In the genomic region with DNA sequence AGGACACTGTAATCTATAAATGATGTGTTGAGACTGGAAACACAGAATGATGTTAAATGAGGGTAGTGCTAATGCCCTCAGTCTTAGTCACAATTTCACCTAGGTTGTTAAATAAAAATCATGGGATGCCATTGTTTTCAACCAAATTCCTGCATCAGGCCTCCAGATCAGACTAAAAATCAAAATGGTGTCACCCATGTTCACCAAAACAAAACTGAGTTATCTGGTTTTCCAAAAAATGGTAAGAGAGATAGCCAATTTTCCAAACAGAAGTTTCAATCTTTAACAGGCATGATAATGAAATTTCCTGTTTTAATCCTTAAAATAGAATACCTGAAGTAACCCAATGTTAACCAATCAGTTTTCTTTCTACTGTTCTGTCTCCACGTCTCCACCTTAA, we compare ENCODE assay signal across 1 cellular context.
TF ChIP-seq lines count a peak whose summit lies in the region.

No MANE protein-coding gene starts in this region.

TF ChIP-seq in K562, 482 proteins besides CTCF, POLR2A, EP300 and RAD21 (continued from another document and continues in another):
- TF ChIP-seq CCNT2 (IDR thresholded peaks at IDR 0.05; ENCODE audit: borderline replicate concordance, extremely low read depth, insufficient read length, low read depth, low read length) (no peak), ZNF764 (CRISPR knock-in tag; IDR thresholded peaks at IDR 0.05; ENCODE audit: low read depth) (no peak), MXI1 (IDR thresholded peaks at IDR 0.05; ENCODE audit: low read depth, low read length) (no peak), MCM3 (IDR thresholded peaks at IDR 0.05) (no peak), CBX2 (IDR thresholded peaks at IDR 0.05; ENCODE audit: insufficient read depth, low read length, poor library complexity, severe bottlenecking) (no peak), DDX20 (tag; IDR thresholded peaks at IDR 0.05; ENCODE audit: low read depth) (peak; percentile 77; the same call in 1 of the 2 replicates), ELF1 (tag; IDR thresholded peaks at IDR 0.05) (no peak), ZNF445 (CRISPR knock-in tag; IDR thresholded peaks at IDR 0.05; ENCODE audit: low read depth) (no peak), POU5F1 (IDR thresholded peaks at IDR 0.05; ENCODE audit: borderline replicate concordance, low read depth, low read length, partially characterized antibody) (no peak), ZBTB17 (CRISPR knock-in tag; IDR thresholded peaks at IDR 0.05) (no peak), KAT7 (CRISPR knock-in tag; IDR thresholded peaks at IDR 0.05; ENCODE audit: borderline replicate concordance) (no peak), BACH1 (tag; IDR thresholded peaks at IDR 0.05) (peak; percentile 46; the same call in 1 of the 2 replicates), SREBF1 (IDR thresholded peaks at IDR 0.05; ENCODE audit: borderline replicate concordance, low read depth, low read length) (no peak), SMAD4 (CRISPR knock-in tag; conservative IDR thresholded peaks at IDR 0.05) (peak; percentile 68), ELF2 (CRISPR knock-in tag; IDR thresholded peaks at IDR 0.05) (no peak), ZNF766 (CRISPR knock-in tag; conservative IDR thresholded peaks at IDR 0.05) (no peak), RHOXF2B (CRISPR knock-in tag; conservative IDR thresholded peaks at IDR 0.05) (no peak), POLR3G (IDR thresholded peaks at IDR 0.05; ENCODE audit: extremely low read depth, insufficient read length, insufficient replicate concordance) (no peak), ZNF507 (tag; conservative IDR thresholded peaks at IDR 0.05) (no peak), ARID2 (IDR thresholded peaks at IDR 0.05) (no peak), ATF1 (CRISPR knock-in tag; IDR thresholded peaks at IDR 0.05) (no peak), ATF1 (tag; IDR thresholded peaks at IDR 0.05) (no peak), ZNF23 (CRISPR knock-in tag; IDR thresholded peaks at IDR 0.05) (no peak), TARDBP (IDR thresholded peaks at IDR 0.05) (no peak), ZNF699 (CRISPR knock-in tag; IDR thresholded peaks at IDR 0.05; ENCODE audit: insufficient replicate concordance) (no peak), TAF1 (IDR thresholded peaks at IDR 0.05; ENCODE audit: control insufficient read depth, extremely low read depth, insufficient read depth, low read length, severe bottlenecking) (no peak), ZNF311 (CRISPR knock-in tag; IDR thresholded peaks at IDR 0.05) (0 out of 2 replicates have a peak, but pooled peaks have one; percentile 74), SRSF3 (IDR thresholded peaks at IDR 0.05; ENCODE audit: insufficient read depth, low read length) (no peak), KDM5B (IDR thresholded peaks at IDR 0.05; ENCODE audit: insufficient replicate concordance, low read depth, low read length) (no peak), TBP (optimal IDR thresholded peaks at IDR 0.05; ENCODE audit: low read depth, low read length) (no peak), SMARCE1 (IDR thresholded peaks at IDR 0.05) (no peak), NR2C2 (CRISPR knock-in tag; IDR thresholded peaks at IDR 0.05) (no peak), NR2C2 (tag; IDR thresholded peaks at IDR 0.05) (peak; percentile 11; the same call in 1 of the 2 replicates), NR2C1 (IDR thresholded peaks at IDR 0.05) (no peak), NR2C1 (tag; IDR thresholded peaks at IDR 0.05) (0 out of 2 replicates have a peak, but pooled peaks have one; percentile 52), NFIC (IDR thresholded peaks at IDR 0.05) (no peak), PYGO2 (tag; IDR thresholded peaks at IDR 0.05) (peak; percentile 41; the same call in 1 of the 2 replicates), HCFC1 (IDR thresholded peaks at IDR 0.05; ENCODE audit: low read depth, low read length) (no peak), ZNF696 (CRISPR knock-in tag; conservative IDR thresholded peaks at IDR 0.05) (no peak), JUN (IDR thresholded peaks at IDR 0.05; ENCODE audit: borderline replicate concordance, low read depth, low read length) (no peak), JUN (CRISPR knock-in tag; IDR thresholded peaks at IDR 0.05; ENCODE audit: borderline replicate concordance) (no peak), BRF1 (IDR thresholded peaks at IDR 0.05; ENCODE audit: borderline replicate concordance, extremely low read depth, insufficient read length) (no peak), THRAP3 (IDR thresholded peaks at IDR 0.05; ENCODE audit: borderline replicate concordance) (no peak), NRF1 (conservative IDR thresholded peaks at IDR 0.05 in 1 of 2, IDR thresholded peaks at IDR 0.05 in 1 of 2) (no peak), IRF2 (CRISPR knock-in tag; IDR thresholded peaks at IDR 0.05) (no peak), ZNF584 (CRISPR knock-in tag; IDR thresholded peaks at IDR 0.05; ENCODE audit: low read depth) (no peak), HNRNPLL (IDR thresholded peaks at IDR 0.05; ENCODE audit: low read depth, low read length, poor library complexity, severe bottlenecking) (no peak), HSF4 (CRISPR knock-in tag; IDR thresholded peaks at IDR 0.05; ENCODE audit: borderline replicate concordance) (no peak; the same call in 1 of the 2 replicates), ADNP (tag; IDR thresholded peaks at IDR 0.05) (no peak), ARHGAP35 (IDR thresholded peaks at IDR 0.05; ENCODE audit: partially characterized antibody) (no peak), CXXC5 (CRISPR knock-in tag; IDR thresholded peaks at IDR 0.05) (peak; percentile 33; the same call in 1 of the 2 replicates), MTA3 (IDR thresholded peaks at IDR 0.05; ENCODE audit: borderline replicate concordance) (no peak)
- TF ChIP-seq, protein P1, sequence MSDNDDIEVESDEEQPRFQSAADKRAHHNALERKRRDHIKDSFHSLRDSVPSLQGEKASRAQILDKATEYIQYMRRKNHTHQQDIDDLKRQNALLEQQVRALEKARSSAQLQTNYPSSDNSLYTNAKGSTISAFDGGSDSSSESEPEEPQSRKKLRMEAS (CRISPR knock-in tag; IDR thresholded peaks at IDR 0.05): no peak
- TF ChIP-seq, protein P2, sequence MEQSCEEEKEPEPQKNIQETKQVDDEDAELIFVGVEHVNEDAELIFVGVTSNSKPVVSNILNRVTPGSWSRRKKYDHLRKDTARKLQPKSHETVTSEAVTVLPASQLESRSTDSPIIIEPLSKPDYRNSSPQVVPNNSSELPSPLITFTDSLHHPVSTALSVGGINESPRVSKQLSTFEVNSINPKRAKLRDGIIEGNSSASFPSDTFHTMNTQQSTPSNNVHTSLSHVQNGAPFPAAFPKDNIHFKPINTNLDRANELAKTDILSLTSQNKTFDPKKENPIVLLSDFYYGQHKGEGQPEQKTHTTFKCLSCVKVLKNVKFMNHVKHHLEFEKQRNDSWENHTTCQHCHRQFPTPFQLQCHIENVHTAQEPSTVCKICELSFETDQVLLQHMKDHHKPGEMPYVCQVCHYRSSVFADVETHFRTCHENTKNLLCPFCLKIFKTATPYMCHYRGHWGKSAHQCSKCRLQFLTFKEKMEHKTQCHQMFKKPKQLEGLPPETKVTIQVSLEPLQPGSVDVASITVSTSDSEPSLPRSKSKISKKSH (CRISPR knock-in tag; IDR thresholded peaks at IDR 0.05): no peak
- TF ChIP-seq, protein P3, sequence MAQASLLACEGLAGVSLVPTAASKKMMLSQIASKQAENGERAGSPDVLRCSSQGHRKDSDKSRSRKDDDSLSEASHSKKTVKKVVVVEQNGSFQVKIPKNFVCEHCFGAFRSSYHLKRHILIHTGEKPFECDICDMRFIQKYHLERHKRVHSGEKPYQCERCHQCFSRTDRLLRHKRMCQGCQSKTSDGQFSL (CRISPR knock-in tag; IDR thresholded peaks at IDR 0.05): no peak
- TF ChIP-seq, protein P3 (tag; IDR thresholded peaks at IDR 0.05): peak in 1 of 2 experiments; percentile 60; a peak in 1 of 4 replicates
- TF ChIP-seq, protein P4, sequence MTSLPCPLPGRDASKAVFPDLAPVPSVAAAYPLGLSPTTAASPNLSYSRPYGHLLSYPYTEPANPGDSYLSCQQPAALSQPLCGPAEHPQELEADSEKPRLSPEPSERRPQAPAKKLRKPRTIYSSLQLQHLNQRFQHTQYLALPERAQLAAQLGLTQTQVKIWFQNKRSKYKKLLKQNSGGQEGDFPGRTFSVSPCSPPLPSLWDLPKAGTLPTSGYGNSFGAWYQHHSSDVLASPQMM (CRISPR knock-in tag; IDR thresholded peaks at IDR 0.05): no peak
- TF ChIP-seq, protein P5, sequence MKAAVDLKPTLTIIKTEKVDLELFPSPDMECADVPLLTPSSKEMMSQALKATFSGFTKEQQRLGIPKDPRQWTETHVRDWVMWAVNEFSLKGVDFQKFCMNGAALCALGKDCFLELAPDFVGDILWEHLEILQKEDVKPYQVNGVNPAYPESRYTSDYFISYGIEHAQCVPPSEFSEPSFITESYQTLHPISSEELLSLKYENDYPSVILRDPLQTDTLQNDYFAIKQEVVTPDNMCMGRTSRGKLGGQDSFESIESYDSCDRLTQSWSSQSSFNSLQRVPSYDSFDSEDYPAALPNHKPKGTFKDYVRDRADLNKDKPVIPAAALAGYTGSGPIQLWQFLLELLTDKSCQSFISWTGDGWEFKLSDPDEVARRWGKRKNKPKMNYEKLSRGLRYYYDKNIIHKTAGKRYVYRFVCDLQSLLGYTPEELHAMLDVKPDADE (conservative IDR thresholded peaks at IDR 0.05; ENCODE audit: control insufficient read depth, low read depth, low read length): no peak
- TF ChIP-seq, protein P6, sequence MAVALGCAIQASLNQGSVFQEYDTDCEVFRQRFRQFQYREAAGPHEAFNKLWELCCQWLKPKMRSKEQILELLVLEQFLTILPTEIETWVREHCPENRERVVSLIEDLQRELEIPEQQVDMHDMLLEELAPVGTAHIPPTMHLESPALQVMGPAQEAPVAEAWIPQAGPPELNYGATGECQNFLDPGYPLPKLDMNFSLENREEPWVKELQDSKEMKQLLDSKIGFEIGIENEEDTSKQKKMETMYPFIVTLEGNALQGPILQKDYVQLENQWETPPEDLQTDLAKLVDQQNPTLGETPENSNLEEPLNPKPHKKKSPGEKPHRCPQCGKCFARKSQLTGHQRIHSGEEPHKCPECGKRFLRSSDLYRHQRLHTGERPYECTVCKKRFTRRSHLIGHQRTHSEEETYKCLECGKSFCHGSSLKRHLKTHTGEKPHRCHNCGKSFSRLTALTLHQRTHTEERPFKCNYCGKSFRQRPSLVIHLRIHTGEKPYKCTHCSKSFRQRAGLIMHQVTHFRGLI (CRISPR knock-in tag; IDR thresholded peaks at IDR 0.05): 0 out of 2 replicates have a peak, but pooled peaks have one; percentile 43
- TF ChIP-seq, protein P7, sequence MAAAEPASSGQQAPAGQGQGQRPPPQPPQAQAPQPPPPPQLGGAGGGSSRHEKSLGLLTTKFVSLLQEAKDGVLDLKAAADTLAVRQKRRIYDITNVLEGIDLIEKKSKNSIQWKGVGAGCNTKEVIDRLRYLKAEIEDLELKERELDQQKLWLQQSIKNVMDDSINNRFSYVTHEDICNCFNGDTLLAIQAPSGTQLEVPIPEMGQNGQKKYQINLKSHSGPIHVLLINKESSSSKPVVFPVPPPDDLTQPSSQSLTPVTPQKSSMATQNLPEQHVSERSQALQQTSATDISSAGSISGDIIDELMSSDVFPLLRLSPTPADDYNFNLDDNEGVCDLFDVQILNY (CRISPR knock-in tag; IDR thresholded peaks at IDR 0.05): no peak
- TF ChIP-seq, protein P8, sequence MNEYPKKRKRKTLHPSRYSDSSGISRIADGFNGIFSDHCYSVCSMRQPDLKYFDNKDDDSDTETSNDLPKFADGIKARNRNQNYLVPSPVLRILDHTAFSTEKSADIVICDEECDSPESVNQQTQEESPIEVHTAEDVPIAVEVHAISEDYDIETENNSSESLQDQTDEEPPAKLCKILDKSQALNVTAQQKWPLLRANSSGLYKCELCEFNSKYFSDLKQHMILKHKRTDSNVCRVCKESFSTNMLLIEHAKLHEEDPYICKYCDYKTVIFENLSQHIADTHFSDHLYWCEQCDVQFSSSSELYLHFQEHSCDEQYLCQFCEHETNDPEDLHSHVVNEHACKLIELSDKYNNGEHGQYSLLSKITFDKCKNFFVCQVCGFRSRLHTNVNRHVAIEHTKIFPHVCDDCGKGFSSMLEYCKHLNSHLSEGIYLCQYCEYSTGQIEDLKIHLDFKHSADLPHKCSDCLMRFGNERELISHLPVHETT (CRISPR knock-in tag; conservative IDR thresholded peaks at IDR 0.05 in 1 of 2, IDR thresholded peaks at IDR 0.05 in 1 of 2): no peak
- TF ChIP-seq, protein P9, sequence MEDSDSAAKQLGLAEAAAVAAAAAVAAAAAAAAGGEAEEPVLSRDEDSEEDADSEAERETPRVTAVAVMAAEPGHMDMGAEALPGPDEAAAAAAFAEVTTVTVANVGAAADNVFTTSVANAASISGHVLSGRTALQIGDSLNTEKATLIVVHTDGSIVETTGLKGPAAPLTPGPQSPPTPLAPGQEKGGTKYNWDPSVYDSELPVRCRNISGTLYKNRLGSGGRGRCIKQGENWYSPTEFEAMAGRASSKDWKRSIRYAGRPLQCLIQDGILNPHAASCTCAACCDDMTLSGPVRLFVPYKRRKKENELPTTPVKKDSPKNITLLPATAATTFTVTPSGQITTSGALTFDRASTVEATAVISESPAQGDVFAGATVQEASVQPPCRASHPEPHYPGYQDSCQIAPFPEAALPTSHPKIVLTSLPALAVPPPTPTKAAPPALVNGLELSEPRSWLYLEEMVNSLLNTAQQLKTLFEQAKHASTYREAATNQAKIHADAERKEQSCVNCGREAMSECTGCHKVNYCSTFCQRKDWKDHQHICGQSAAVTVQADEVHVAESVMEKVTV (CRISPR knock-in tag; IDR thresholded peaks at IDR 0.05): no peak
- TF ChIP-seq, protein P10, sequence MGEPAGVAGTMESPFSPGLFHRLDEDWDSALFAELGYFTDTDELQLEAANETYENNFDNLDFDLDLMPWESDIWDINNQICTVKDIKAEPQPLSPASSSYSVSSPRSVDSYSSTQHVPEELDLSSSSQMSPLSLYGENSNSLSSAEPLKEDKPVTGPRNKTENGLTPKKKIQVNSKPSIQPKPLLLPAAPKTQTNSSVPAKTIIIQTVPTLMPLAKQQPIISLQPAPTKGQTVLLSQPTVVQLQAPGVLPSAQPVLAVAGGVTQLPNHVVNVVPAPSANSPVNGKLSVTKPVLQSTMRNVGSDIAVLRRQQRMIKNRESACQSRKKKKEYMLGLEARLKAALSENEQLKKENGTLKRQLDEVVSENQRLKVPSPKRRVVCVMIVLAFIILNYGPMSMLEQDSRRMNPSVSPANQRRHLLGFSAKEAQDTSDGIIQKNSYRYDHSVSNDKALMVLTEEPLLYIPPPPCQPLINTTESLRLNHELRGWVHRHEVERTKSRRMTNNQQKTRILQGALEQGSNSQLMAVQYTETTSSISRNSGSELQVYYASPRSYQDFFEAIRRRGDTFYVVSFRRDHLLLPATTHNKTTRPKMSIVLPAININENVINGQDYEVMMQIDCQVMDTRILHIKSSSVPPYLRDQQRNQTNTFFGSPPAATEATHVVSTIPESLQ (CRISPR knock-in tag; IDR thresholded peaks at IDR 0.05): no peak
- TF ChIP-seq, protein P11, sequence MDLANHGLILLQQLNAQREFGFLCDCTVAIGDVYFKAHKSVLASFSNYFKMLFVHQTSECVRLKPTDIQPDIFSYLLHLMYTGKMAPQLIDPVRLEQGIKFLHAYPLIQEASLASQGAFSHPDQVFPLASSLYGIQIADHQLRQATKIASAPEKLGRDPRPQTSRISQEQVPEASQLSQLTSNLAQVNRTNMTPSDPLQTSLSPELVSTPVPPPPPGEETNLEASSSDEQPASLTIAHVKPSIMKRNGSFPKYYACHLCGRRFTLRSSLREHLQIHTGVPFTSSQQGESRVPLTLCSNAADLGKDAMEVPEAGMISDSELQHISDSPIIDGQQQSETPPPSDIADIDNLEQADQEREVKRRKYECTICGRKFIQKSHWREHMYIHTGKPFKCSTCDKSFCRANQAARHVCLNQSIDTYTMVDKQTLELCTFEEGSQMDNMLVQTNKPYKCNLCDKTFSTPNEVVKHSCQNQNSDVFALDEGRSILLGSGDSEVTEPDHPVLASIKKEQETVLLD (IDR thresholded peaks at IDR 0.05): no peak
